ENCODE assay signal across 33 cellular contexts in genomic region chr3:180770639-180771038, GRCh38.
DNase-seq lines count a peak whose midpoint lies in the region; ATAC-seq, FAIRE-seq and TF ChIP-seq lines count a peak whose summit lies in the region.
"Had no signal": no experiment of that assay in that cellular context is flagged by ENCODE, and none has a peak within 500 bp of the region (broad histone marks: within the 10 kb centered on the region; RNA-seq: fewer than 3 reads in every experiment).

No MANE protein-coding gene starts in this region.

- no peak overlapping the region for H3K27ac Mint-ChIP-seq in MCF 10A (ENCODE audit: low read depth, unreplicated experiment)
- H3K27ac Mint-ChIP-seq: B cell; CD14-positive monocyte; CD4-positive, alpha-beta memory T cell; CD4-positive, alpha-beta T cell; CD4-positive, CD25-positive, alpha-beta regulatory T cell; CD8-positive, alpha-beta memory T cell; CD8-positive, alpha-beta T cell had no signal

- H3K27ac ChIP-seq in HepG2 (ENCODE audit: extremely low read length, insufficient read depth, low read length) (no peak overlapping the region), right lobe of liver (no peak overlapping the region), GM12878 (ENCODE audit: control insufficient read depth, insufficient read depth) (no peak overlapping the region)
- H3K27ac ChIP-seq: 22Rv1; A549; BLaER1; BLaER1 treated with 17β-estradiol and CSF1 and Interleukin-3, amounts not matched to agents 10 nM and 100 nM; C4-2B had no signal

- no TSS peak for BruUV-seq in HepG2 (replicated peaks; lab: Mats Ljungman, UMichigan)
- BruUV-seq in GM12878 (replicated peaks; lab: Mats Ljungman, UMichigan), result no TSS peak
- no TSS peak for BruUV-seq in MCF 10A (replicated peaks; lab: Mats Ljungman, UMichigan)

- TF ChIP-seq EP300 in HepG2 (IDR thresholded peaks at IDR 0.05; ENCODE audit: low read depth in 2 of 2, low read length in 2 of 2) (no peak), HepG2 (CRISPR knock-in tag; IDR thresholded peaks at IDR 0.05; ENCODE audit: borderline replicate concordance) (no peak), GM12878 (IDR thresholded peaks at IDR 0.05; ENCODE audit: borderline replicate concordance in 1 of 2, control insufficient read depth in 1 of 2, low read depth in 2 of 2, low read length in 2 of 2) (no peak)

- H3K9ac ChIP-seq in HepG2 (ENCODE audit: insufficient read depth, low read depth, low read length), result no peak overlapping the region
- H3K9ac ChIP-seq in GM12878 (ENCODE audit: control insufficient read depth, insufficient read depth, low read length), result no peak overlapping the region
- H3K9ac ChIP-seq: BLaER1; BLaER1 treated with 17β-estradiol and CSF1 and Interleukin-3, amounts not matched to agents 10 nM and 100 nM had no signal

- DNase-seq in HepG2 (ENCODE audit: low spot score) (no peak), right lobe of liver (no peak), GM12878 (ENCODE audit: low read depth, low spot score) (no peak), MCF 10A (ENCODE audit: unreplicated experiment) (no peak)
- DNase-seq: 8988T; ACHN; AML-193; BE2C; C1 segment of cervical spinal cord; Caco-2; Calu3; CD4-positive, alpha-beta memory T cell; CD4-positive, alpha-beta T cell; CD4-positive, CD25-positive, alpha-beta regulatory T cell; CD8-positive, alpha-beta memory T cell; CD8-positive, alpha-beta T cell; COR-L47; DMS 273 treated with DMSO at 0.1 percent for 48 hours; DMS153; DMS53; DMS79; DMS79 treated with DMSO at 0.1 percent for 48 hours; DND-41; EL had no signal

- H2AFZ ChIP-seq in HepG2 (ENCODE audit: low read length), result no peak overlapping the region
- H2AFZ ChIP-seq in GM12878 (ENCODE audit: control insufficient read depth, low read depth, low read length), result no peak overlapping the region

- in situ Hi-C loops in HepG2 (cut with HindIII; ENCODE audit: extremely low pct_ligation_motif_present, low pct_unique_long_range_greater_than_20kb) (no loop called here), GM12878 (cut with MboI) (no loop called here)

- H3K4me3 Mint-ChIP-seq in MCF 10A (ENCODE audit: unreplicated experiment), result no peak overlapping the region
- H3K4me3 Mint-ChIP-seq: B cell; CD14-positive monocyte; CD4-positive, alpha-beta memory T cell; CD4-positive, alpha-beta T cell; CD4-positive, CD25-positive, alpha-beta regulatory T cell; CD8-positive, alpha-beta memory T cell; CD8-positive, alpha-beta T cell had no signal

- H3K9me3 ChIP-seq in HepG2 (ENCODE audit: low read length), result peaks cover 10% of the 10 kb centered on the region; the same call in 1 of the 2 replicates
- H3K9me3 ChIP-seq in right lobe of liver, result no peaks in the 10 kb centered on the region
- H3K9me3 ChIP-seq in GM12878 (replicated peaks; ENCODE audit: control insufficient read depth, insufficient read depth, low read length), result no peaks in the 10 kb centered on the region
- H3K9me3 ChIP-seq: A549, BE2C, Caco-2 had no signal

- WGBS in HepG2 (ENCODE audit: low lambda C conversion rate), result 4% methylated on average over 1 of the region's 1 CpG
- 73% methylated on average over 1 of the region's 1 CpG for WGBS in right lobe of liver (ENCODE audit: insufficient coverage, low coverage, low lambda C conversion rate, missing lambda C conversion rate)
- WGBS in GM12878 (ENCODE audit: insufficient coverage, insufficient replicate concordance, low lambda C conversion rate, missing lambda C conversion rate), result 0% methylated on average over 1 of the region's 1 CpG

- POLR2A ChIA-PET in HepG2 (lab: Yijun Ruan, JAX) (no interaction called here), GM12878 (lab: Charles Lee) (no interaction called here), MCF 10A (lab: Yijun Ruan, JAX) (interaction anchor here (0.6 to 0.8 kb wide), 2 partner anchors 54 to 969 kb away, joined by 3 read pairs; no protein-coding TSS in a partner anchor)

- no peak overlapping the region for H3K4me3 ChIP-seq in HepG2 (replicated peaks in 1 of 3; ENCODE audit: insufficient read depth in 1 of 3, low read depth in 2 of 3, low read length in 3 of 3)
- H3K4me3 ChIP-seq in right lobe of liver, result no peak overlapping the region
- H3K4me3 ChIP-seq in GM12878, result no peak overlapping the region
- H3K4me3 ChIP-seq: A549; BLaER1; BLaER1 treated with 17β-estradiol and CSF1 and Interleukin-3, amounts not matched to agents 10 nM and 100 nM had no signal

- CTCF ChIA-PET in HepG2 (lab: Yijun Ruan, JAX; ENCODE audit: low intra/inter-chr PET ratio, low total read pairs), result no interaction called here
- CTCF ChIA-PET in GM12878 (lab: Yijun Ruan, JAX), result interaction anchor here (1.2 to 1.4 kb wide), 2 partner anchors 11 to 18 kb away, joined by 5 read pairs; no protein-coding TSS in a partner anchor
- CTCF ChIA-PET in MCF 10A (lab: Yijun Ruan, JAX), result no interaction called here

- no peaks in the 10 kb centered on the region for H3K4me1 Mint-ChIP-seq in MCF 10A (ENCODE audit: insufficient read depth, unreplicated experiment)
- H3K4me1 Mint-ChIP-seq: B cell; CD14-positive monocyte; CD4-positive, alpha-beta memory T cell; CD4-positive, CD25-positive, alpha-beta regulatory T cell; CD8-positive, alpha-beta memory T cell had no signal

- FAIRE-seq in HepG2 (lab: Jason Lieb, UNC) (no peak), GM12878 (lab: Jason Lieb, UNC) (no peak)
- FAIRE-seq: A204.1, A549, D721Med had no signal

- H3K36me3 Mint-ChIP-seq in MCF 10A (ENCODE audit: insufficient read depth, unreplicated experiment), result no peaks in the 10 kb centered on the region
- H3K36me3 Mint-ChIP-seq: CD14-positive monocyte; CD4-positive, alpha-beta memory T cell; CD4-positive, CD25-positive, alpha-beta regulatory T cell; CD8-positive, alpha-beta memory T cell; CD8-positive, alpha-beta T cell had no signal

- H4K20me1 ChIP-seq in HepG2 (ENCODE audit: insufficient read depth, low read length), result no peaks in the 10 kb centered on the region
- no peaks in the 10 kb centered on the region for H4K20me1 ChIP-seq in GM12878 (ENCODE audit: control insufficient read depth, insufficient read depth)
- H4K20me1 ChIP-seq: BLaER1; BLaER1 treated with 17β-estradiol and CSF1 and Interleukin-3, amounts not matched to agents 10 nM and 100 nM had no signal

- TF ChIP-seq CTCF in HepG2 (CRISPR knock-in tag; IDR thresholded peaks at IDR 0.05) (no peak), right lobe of liver (IDR thresholded peaks at IDR 0.05) (no peak), GM12878 (IDR thresholded peaks at IDR 0.05 in 2 of 3, conservative IDR thresholded peaks at IDR 0.05 in 1 of 3; ENCODE audit: control insufficient read depth in 2 of 3, extremely low read depth in 1 of 3, insufficient read depth in 1 of 3, low read depth in 3 of 3, low read length in 3 of 3) (no peak), MCF 10A (IDR thresholded peaks at IDR 0.05; ENCODE audit: unreplicated experiment) (no peak)

- H3K4me2 ChIP-seq in HepG2 (ENCODE audit: low read depth, low read length) (no peak overlapping the region), GM12878 (ENCODE audit: control insufficient read depth, insufficient read depth) (no peak overlapping the region)
- H3K4me2 ChIP-seq: A549; BLaER1; BLaER1 treated with 17β-estradiol and CSF1 and Interleukin-3, amounts not matched to agents 10 nM and 100 nM had no signal

- H3K27me3 Mint-ChIP-seq in MCF 10A (ENCODE audit: insufficient read depth, unreplicated experiment), result no peaks in the 10 kb centered on the region
- H3K27me3 Mint-ChIP-seq: B cell; CD4-positive, alpha-beta T cell; CD4-positive, CD25-positive, alpha-beta regulatory T cell; CD8-positive, alpha-beta memory T cell had no signal

- no peaks in the 10 kb centered on the region for H3K9me3 Mint-ChIP-seq in MCF 10A (ENCODE audit: unreplicated experiment)

- RAD21 ChIA-PET in GM12878 (lab: Charles Lee; ENCODE audit: unreplicated experiment), result no interaction called here

- intact Hi-C loops in HepG2 (cut with micrococcal nuclease; ENCODE audit: unreplicated experiment) (no loop called here), right lobe of liver (cut with DNase I) (no loop called here), GM12878 (cut with micrococcal nuclease; ENCODE audit: unreplicated experiment) (no loop called here), MCF 10A (cut with micrococcal nuclease) (no loop called here)

- TF ChIP-seq POLR2A in HepG2 (IDR thresholded peaks at IDR 0.05; ENCODE audit: insufficient read depth in 1 of 2, low read depth in 2 of 2, low read length in 2 of 2) (no peak), right lobe of liver (IDR thresholded peaks at IDR 0.05) (no peak), GM12878 (IDR thresholded peaks at IDR 0.05; ENCODE audit: low read depth, low read length) (no peak)

- no peaks in the 10 kb centered on the region for H3K79me2 ChIP-seq in HepG2 (ENCODE audit: insufficient read depth, low read length)
- no peaks in the 10 kb centered on the region for H3K79me2 ChIP-seq in GM12878 (ENCODE audit: control insufficient read depth, insufficient read depth, low read length)

- ATAC-seq in HepG2, result no peak
- ATAC-seq in right lobe of liver, result no peak
- ATAC-seq in GM12878, result no peak
- ATAC-seq: A549; CD8-positive, alpha-beta T cell had no signal

- SMC1A ChIA-PET in GM12878 (lab: Charles Lee; ENCODE audit: uncharacterized antibody, unreplicated experiment), result no interaction called here

- H3K27me3 ChIP-seq in HepG2 (ENCODE audit: control insufficient read depth in 1 of 2, insufficient read depth in 2 of 2, low read length in 2 of 2) (no peaks in the 10 kb centered on the region), right lobe of liver (no peaks in the 10 kb centered on the region), GM12878 (replicated peaks in 1 of 2; ENCODE audit: control insufficient read depth in 2 of 2, insufficient read depth in 2 of 2, low read length in 1 of 2) (no peaks in the 10 kb centered on the region)
- H3K27me3 ChIP-seq: BE2C; BLaER1; BLaER1 treated with 17β-estradiol and CSF1 and Interleukin-3, amounts not matched to agents 10 nM and 100 nM had no signal

- H3K4me1 ChIP-seq in HepG2 (ENCODE audit: insufficient read depth, low read length) (no peaks in the 10 kb centered on the region), right lobe of liver (no peaks in the 10 kb centered on the region), GM12878 (ENCODE audit: control insufficient read depth, insufficient read depth, low read length) (no peaks in the 10 kb centered on the region)
- H3K4me1 ChIP-seq: A549; BE2C; BLaER1; BLaER1 treated with 17β-estradiol and CSF1 and Interleukin-3, amounts not matched to agents 10 nM and 100 nM; Caco-2 had no signal

- TF ChIP-seq RAD21 in HepG2 (CRISPR knock-in tag; IDR thresholded peaks at IDR 0.05) (no peak), GM12878 (IDR thresholded peaks at IDR 0.05; ENCODE audit: insufficient read depth, low read depth, low read length) (no peak)

- H3K36me3 ChIP-seq in HepG2 (replicated peaks in 1 of 2; ENCODE audit: control insufficient read depth in 1 of 2, insufficient read depth in 2 of 2, low read length in 2 of 2) (no peaks in the 10 kb centered on the region), right lobe of liver (no peaks in the 10 kb centered on the region), GM12878 (ENCODE audit: control insufficient read depth in 2 of 2, insufficient read depth in 2 of 2, low read length in 1 of 2) (no peaks in the 10 kb centered on the region)
- H3K36me3 ChIP-seq: BE2C; BLaER1; BLaER1 treated with 17β-estradiol and CSF1 and Interleukin-3, amounts not matched to agents 10 nM and 100 nM had no signal

TF ChIP-seq in HepG2, 621 proteins besides CTCF, POLR2A, EP300 and RAD21 (continues in another document):
- TF ChIP-seq RXRB (CRISPR knock-in tag; IDR thresholded peaks at IDR 0.05; ENCODE audit: borderline replicate concordance), result no peak

TF ChIP-seq in GM12878, 131 proteins besides CTCF, POLR2A, EP300 and RAD21 (continues in another document):
- no peak for TF ChIP-seq BCL11A (IDR thresholded peaks at IDR 0.05; ENCODE audit: low read depth, low read length)
